33 cellular contexts compared by ENCODE assay signal in the genomic region with DNA sequence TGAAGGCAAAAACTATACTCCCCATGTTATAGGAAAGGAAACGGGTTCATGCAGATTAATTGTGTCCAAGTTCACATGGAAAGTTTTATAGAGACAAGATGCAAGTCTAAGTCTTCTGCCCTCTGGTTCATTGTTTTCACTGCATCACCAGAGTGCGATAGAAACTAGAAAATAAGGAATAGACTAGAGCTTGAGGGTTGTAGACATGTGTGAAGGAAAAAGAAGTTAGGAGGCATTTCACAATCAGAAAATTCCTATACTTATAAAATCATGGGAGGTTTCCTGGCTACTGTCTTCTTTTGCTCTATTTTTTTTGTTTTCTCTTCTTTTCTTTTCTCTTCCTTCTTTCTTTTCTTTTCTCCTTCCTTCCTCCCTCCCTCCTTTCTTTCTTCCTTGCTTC.
"Had no signal": no experiment of that assay in that cellular context is flagged by ENCODE, and none has a peak within 500 bp of the region (broad histone marks: within the 10 kb centered on the region; RNA-seq: fewer than 3 reads in every experiment).

No MANE protein-coding gene starts in this region.

- H3K27me3 ChIP-seq: adrenal gland, ascending aorta, body of pancreas, brain microvascular endothelial cell, breast epithelium, cardiac muscle cell had no signal

- ATAC-seq: activated naive CD4-positive, alpha-beta T cell treated with anti-CD3 and anti-CD28 coated beads, Interleukin-2, amount 50 U/mL, for 72 hours; activated naive CD8-positive, alpha-beta T cell treated with anti-CD3 and anti-CD28 coated beads, Interleukin-2, amount 50 U/mL, for 24 hours; activated T-cell treated with anti-CD3 and anti-CD28 coated beads, Interleukin-2, amount 50 U/mL, for 4 hours; activated T-cell treated with anti-CD3 and anti-CD28 coated beads, Interleukin-2, amount 50 U/mL, for 72 hours; activated T-helper 17 cell treated with anti-CD3 and anti-CD28 coated beads, Interleukin-2, amount 50 U/mL, for 72 hours; body of pancreas had no signal

- H3K4me3 ChIP-seq: adrenal gland, ascending aorta, body of pancreas, breast epithelium, cardiac muscle cell had no signal

- DNase-seq: activated effector memory CD4-positive, alpha-beta T cell treated with anti-CD3 and anti-CD28 coated beads, Interleukin-2, amount 50 U/mL, for 16 hours; activated effector memory CD4-positive, alpha-beta T cell treated with Interleukin-2 at 50 U/mL for 16 hours; activated gamma-delta T cell; activated gamma-delta T cell treated with Interleukin-2 at 50 U/mL for 16 hours; activated naive CD4-positive, alpha-beta T cell; activated naive CD4-positive, alpha-beta T cell treated with anti-CD3 and anti-CD28 coated beads for 36 hours; activated naive CD4-positive, alpha-beta T cell treated with anti-CD3 and anti-CD28 coated beads, Interleukin-2, amount 10 ng/mL, durations not matched to agents 7 days and 5 days; activated naive CD4-positive, alpha-beta T cell treated with anti-CD3 and anti-CD28 coated beads, Interleukin-2, amount 50 U/mL, for 16 hours; activated naive CD4-positive, alpha-beta T cell treated with Interleukin-2 at 50 U/mL for 16 hours; activated naive CD8-positive, alpha-beta T cell treated with anti-CD3 and anti-CD28 coated beads for 36 hours; activated naive CD8-positive, alpha-beta T cell treated with anti-CD3 and anti-CD28 coated beads, Interleukin-2, amount 10 ng/mL, durations not matched to agents 7 days and 5 days; activated naive CD8-positive, alpha-beta T cell treated with anti-CD3 and anti-CD28 coated beads, Interleukin-2, amount 50 U/mL, for 24 hours; activated T-cell treated with anti-CD3 and anti-CD28 coated beads, Interleukin-2, amount 50 U/mL, for 4 hours; activated T-cell treated with anti-CD3 and anti-CD28 coated beads, Interleukin-2, amount 50 U/mL, for 48 hours; activated T-cell treated with anti-CD3 and anti-CD28 coated beads, Interleukin-2, amount 50 U/mL, for 72 hours; adrenal gland; amniotic stem cell; amygdala; anterior cingulate cortex; aorta; body of pancreas; brain microvascular endothelial cell; caudate nucleus; central memory CD4-positive, alpha-beta T cell; cerebellar nuclear complex had no signal

- H3K9me3 ChIP-seq: adrenal gland, ascending aorta, body of pancreas, breast epithelium had no signal

- H3K36me3 ChIP-seq: adrenal gland, brain microvascular endothelial cell, breast epithelium, cardiac muscle cell had no signal

- H3K27ac ChIP-seq: adrenal gland, ascending aorta, body of pancreas, brain microvascular endothelial cell, breast epithelium, cardiac muscle cell had no signal

- FAIRE-seq: astrocyte, bronchial epithelial cell, colon had no signal

- H3K4me1 ChIP-seq: adrenal gland, ascending aorta, body of pancreas, breast epithelium had no signal
